11 cellular contexts compared by ENCODE assay signal in genomic region chr19:14082675-14082960, GRCh38. TPM values are rescaled to one million over a fixed set of nuclear protein-coding genes. Genes with fewer than 3 reads are reported as not detected.
A peak's percentile ranks its signal among the peaks of the same experiment; 100 is the strongest.
DNase-seq lines count a peak whose midpoint lies in the region; ATAC-seq, FAIRE-seq and TF ChIP-seq lines count a peak whose summit lies in the region.
"Had no signal": no experiment of that assay in that cellular context is flagged by ENCODE, and none has a peak within 500 bp of the region (broad histone marks: within the 10 kb centered on the region; RNA-seq: fewer than 3 reads in every experiment).

No MANE protein-coding gene starts in this region.

- H3K27ac ChIP-seq in mammary epithelial cell (ENCODE audit: insufficient read depth, low read depth, low read length) (no peak overlapping the region), astrocyte (ENCODE audit: low read depth, low read length) (no peak overlapping the region), tibial artery (peak overlapping the region; percentile 93 to 94)

- no peak overlapping the region for H3K4me3 ChIP-seq in mammary epithelial cell (replicated peaks in 1 of 3; ENCODE audit: insufficient read depth in 1 of 3, low read depth in 2 of 3, low read length in 3 of 3)
- no peak overlapping the region for H3K4me3 ChIP-seq in astrocyte (ENCODE audit: insufficient read depth, low read depth, low read length)
- H3K4me3 ChIP-seq in mucosa of stomach (ENCODE audit: low read length), result peak overlapping the region; percentile 67
- peak overlapping the region in 1 of 2 donors; percentile 86 for H3K4me3 ChIP-seq in tibial artery

- no peaks in the 10 kb centered on the region for H3K27me3 Mint-ChIP-seq in MCF 10A (ENCODE audit: insufficient read depth, unreplicated experiment)
- no peaks in the 10 kb centered on the region for H3K27me3 Mint-ChIP-seq in astrocyte (ENCODE audit: low read depth, unreplicated experiment)

- H3K9me3 ChIP-seq in mammary epithelial cell (replicated peaks; ENCODE audit: insufficient read depth, low read length) (no peaks in the 10 kb centered on the region), astrocyte (ENCODE audit: insufficient read depth, low read depth, low read length) (no peaks in the 10 kb centered on the region), mucosa of stomach (ENCODE audit: control insufficient read depth, low read length) (no peaks in the 10 kb centered on the region), tibial artery (no peaks in the 10 kb centered on the region)

- CTCF ChIA-PET in MCF 10A (lab: Yijun Ruan, JAX), result interaction anchor here (0.6 to 1.7 kb wide), 7 partner anchors 12 to 1117 kb away, joined by 4 to 8 read pairs (median 4); partner anchors contain the start of gene ASF1B
- CTCF ChIA-PET in mammary epithelial cell (lab: Charles Lee; ENCODE audit: low non-redundant PET), result no interaction called here

- H3K9me3 Mint-ChIP-seq in MCF 10A (ENCODE audit: unreplicated experiment), result no peaks in the 10 kb centered on the region
- H3K9me3 Mint-ChIP-seq in astrocyte (ENCODE audit: unreplicated experiment), result no peaks in the 10 kb centered on the region

- H3K36me3 Mint-ChIP-seq in MCF 10A (ENCODE audit: insufficient read depth, unreplicated experiment) (peaks cover 1% of the 10 kb centered on the region), astrocyte (ENCODE audit: low read depth, unreplicated experiment) (peaks cover 4% of the 10 kb centered on the region)

- H3K27ac Mint-ChIP-seq in MCF 10A (ENCODE audit: low read depth, unreplicated experiment) (no peak overlapping the region), astrocyte (ENCODE audit: unreplicated experiment) (no peak overlapping the region)

- H4K20me1 ChIP-seq in mammary epithelial cell (ENCODE audit: insufficient read depth, low read length) (no peaks in the 10 kb centered on the region), astrocyte (ENCODE audit: insufficient read depth, low read length) (no peaks in the 10 kb centered on the region)

- ATAC-seq in HG03432 (IDR thresholded peaks at IDR 0.05; ENCODE audit: unreplicated experiment), result no peak

- no peaks in the 10 kb centered on the region for H3K4me1 Mint-ChIP-seq in MCF 10A (ENCODE audit: insufficient read depth, unreplicated experiment)
- H3K4me1 Mint-ChIP-seq in astrocyte (ENCODE audit: low read depth, unreplicated experiment), result no peaks in the 10 kb centered on the region

- H2AFZ ChIP-seq in mammary epithelial cell (ENCODE audit: low read depth, low read length) (no peak overlapping the region), astrocyte (ENCODE audit: low read depth, low read length) (no peak overlapping the region)

- H3K4me2 ChIP-seq in mammary epithelial cell (ENCODE audit: insufficient read depth, low read depth, low read length) (no peak overlapping the region), astrocyte (ENCODE audit: low read length) (peak overlapping the region; percentile 96)

- FAIRE-seq in astrocyte (lab: Jason Lieb, UNC), result no peak
- FAIRE-seq: endometrium, kidney had no signal

- peaks cover 9% of the 10 kb centered on the region for H3K4me1 ChIP-seq in mammary epithelial cell (ENCODE audit: insufficient read depth, low read length)
- H3K4me1 ChIP-seq in astrocyte (ENCODE audit: insufficient read depth, low read length), result peaks cover 6% of the 10 kb centered on the region
- H3K4me1 ChIP-seq in mucosa of stomach (ENCODE audit: control insufficient read depth, insufficient read depth, low read length), result peaks cover 38% of the 10 kb centered on the region
- H3K4me1 ChIP-seq in tibial artery, result peaks cover 0 to 27% (median 20%) of the 10 kb centered on the region in 4 donors

- in situ Hi-C loops in mammary epithelial cell (cut with MboI; ENCODE audit: low sequenced_read_pairs in 2 of 2), result no loop called here

- H3K9ac ChIP-seq in mammary epithelial cell (ENCODE audit: insufficient read depth, low read length) (no peak overlapping the region), astrocyte (ENCODE audit: low read length) (no peak overlapping the region), mucosa of stomach (ENCODE audit: low read length) (peak overlapping the region; percentile 96)

- peaks cover 6% of the 10 kb centered on the region for H3K79me2 ChIP-seq in mammary epithelial cell (ENCODE audit: insufficient read depth, low read length)
- H3K79me2 ChIP-seq in astrocyte (ENCODE audit: insufficient read depth, low read length), result no peaks in the 10 kb centered on the region

- H3K4me3 Mint-ChIP-seq in MCF 10A (ENCODE audit: unreplicated experiment), result peak overlapping the region; percentile 90
- H3K4me3 Mint-ChIP-seq in astrocyte (ENCODE audit: unreplicated experiment), result peak overlapping the region; percentile 93

- peaks cover 2% of the 10 kb centered on the region for H3K36me3 ChIP-seq in mammary epithelial cell (ENCODE audit: insufficient read depth, low read length)
- no peaks in the 10 kb centered on the region for H3K36me3 ChIP-seq in astrocyte (ENCODE audit: insufficient read depth, low read length)
- H3K36me3 ChIP-seq in mucosa of stomach (ENCODE audit: control insufficient read depth, insufficient read depth, low read length), result no peaks in the 10 kb centered on the region
- H3K36me3 ChIP-seq in tibial artery, result no peaks in the 10 kb centered on the region

- intact Hi-C loops in MCF 10A (cut with micrococcal nuclease) (loop anchor here (5.0 kb wide), 1 partner anchor 35 kb away; the partner anchor contains the start of gene PRKACA), mammary epithelial cell (cut with micrococcal nuclease) (loop anchor here (5.0 kb wide), 2 partner anchors 300 to 930 kb away; partner anchors contain the start of genes IER2 and STX10), tibial artery (cut with DNase I; ENCODE audit: low total_unique reads) (loop anchor here (5.0 kb wide), 2 partner anchors 35 to 75 kb away; partner anchors contain the start of genes PRKACA and RFX1)

- dilution Hi-C loops in mammary epithelial cell (cut with HindIII; ENCODE audit: low sequenced_read_pairs), result no loop called here

- DNase-seq in MCF 10A (ENCODE audit: unreplicated experiment) (no peak), mammary epithelial cell (no peak), astrocyte (ENCODE audit: low read depth) (no peak), tibial artery (no peak), NCI-H2227 treated with DMSO at 0.1 percent for 48 hours (lab: John Stamatoyannopoulos, UW) (no peak)
- DNase-seq in stimulated activated CD4-positive, alpha-beta T cell treated with anti-CD3 and anti-CD28 coated beads, Interleukin-1b, Interleukin-23, amount 100 ng/mL, for 48 hours, result no peak
- DNase-seq: kidney had no signal

- BruUV-seq in MCF 10A (replicated peaks; lab: Mats Ljungman, UMichigan) (no TSS peak), mammary epithelial cell (replicated peaks; lab: Mats Ljungman, UMichigan) (no TSS peak)

- 100% methylated on average over 1 of the region's 1 CpG for WGBS in mammary epithelial cell (ENCODE audit: low coverage, missing lambda C conversion rate)

- H3K27me3 ChIP-seq in mammary epithelial cell (ENCODE audit: insufficient read depth, low read length) (no peaks in the 10 kb centered on the region), astrocyte (ENCODE audit: insufficient read depth, low read length) (no peaks in the 10 kb centered on the region), mucosa of stomach (ENCODE audit: control insufficient read depth, insufficient read depth, low read length) (no peaks in the 10 kb centered on the region), tibial artery (no peaks in the 10 kb centered on the region)

- POLR2A ChIA-PET in MCF 10A (lab: Yijun Ruan, JAX), result interaction anchor here (0.6 to 3.1 kb wide), 5 partner anchors 7 to 1069 kb away, joined by 3 to 14 read pairs (median 4); partner anchors contain the start of genes DCAF15 and DNAJB1

- TF ChIP-seq CTCF in MCF 10A (IDR thresholded peaks at IDR 0.05; ENCODE audit: unreplicated experiment) (no peak), mammary epithelial cell (conservative IDR thresholded peaks at IDR 0.05 in 1 of 2, IDR thresholded peaks at IDR 0.05 in 1 of 2; ENCODE audit: extremely low read depth in 1 of 2, insufficient read depth in 1 of 2, low read depth in 1 of 2, low read length in 2 of 2) (no peak), astrocyte (IDR thresholded peaks at IDR 0.05; ENCODE audit: insufficient read depth, low read depth, low read length) (no peak), tibial artery (IDR thresholded peaks at IDR 0.05) (no peak)

RNA-seq across cellular contexts. Expression of gene C19orf67, which starts 3.0 kb away (rescaled TPM):
- not detected in 2 replicates for total RNA-seq in MCF 10A (2022)
- total RNA-seq in mammary epithelial cell, result not detected
- not detected for polyA plus RNA-seq in mammary epithelial cell
- polyA minus RNA-seq in mammary epithelial cell, result not detected
- total RNA-seq in astrocyte, result not detected in 2 replicates
- total RNA-seq: kidney had no signal

RNA-seq across cellular contexts. Expression of gene SAMD1, which starts 7.9 kb away (rescaled TPM):
- total RNA-seq in MCF 10A (2022) (12.9 and 19.8 TPM in 2 replicates), mammary epithelial cell (10 to 100 TPM; 15.8 to 25.7 TPM), astrocyte (36.8 and 41.7 TPM in 2 replicates)
- 18.6 TPM for polyA plus RNA-seq in mammary epithelial cell
- polyA minus RNA-seq in mammary epithelial cell, result 18.8 TPM

RNA-seq across cellular contexts. Expression of gene MISP3, which starts 10.0 kb away (rescaled TPM):
- 0.32 and 0.54 TPM in 2 replicates for total RNA-seq in MCF 10A (2022)
- total RNA-seq in mammary epithelial cell, result 1 to 10 TPM; 1.2 to 1.5 TPM
- polyA plus RNA-seq in mammary epithelial cell, result 0.59 TPM
- polyA minus RNA-seq in mammary epithelial cell, result not detected
- total RNA-seq in astrocyte, result 0.70 and 0.79 TPM in 2 replicates

RNA-seq across cellular contexts. Expression of gene PALM3, which starts 20.7 kb away (rescaled TPM):
- not detected in 2 replicates for total RNA-seq in MCF 10A (2022)
- total RNA-seq in mammary epithelial cell, result not detected
- polyA plus RNA-seq in mammary epithelial cell, result not detected
- polyA minus RNA-seq in mammary epithelial cell, result not detected
- total RNA-seq in astrocyte, result 1.2 and 1.6 TPM in 2 replicates
- total RNA-seq: T-helper 1 cell treated with Interleukin-12 subunit alpha and Interleukin-12 subunit beta and Interleukin-4 antibody, amounts not matched to agents 30 ng/mL and 1 ng/mL, for 36 hours had no signal

RNA-seq across cellular contexts. Expression of gene PRKACA, which starts 34.9 kb away (rescaled TPM):
- total RNA-seq in MCF 10A (2022), result 44.7 and 49.8 TPM in 2 replicates
- total RNA-seq in mammary epithelial cell, result 10 to 100 TPM; 44.0 to 82.1 TPM
- polyA plus RNA-seq in mammary epithelial cell, result 78.8 TPM
- polyA minus RNA-seq in mammary epithelial cell, result 65.9 TPM
- 80.5 and 82.6 TPM in 2 replicates for total RNA-seq in astrocyte

Comparison
In these comparisons a context has a peak if more than half of its experiments do, and no peak if none do; other contexts are left out.
1. H3K27ac ChIP-seq: peak in tibial artery (2 of 2); none in mammary epithelial cell (single experiment) and astrocyte (single experiment).